ENCODE assay signal across 17 cellular contexts in the genomic region with DNA sequence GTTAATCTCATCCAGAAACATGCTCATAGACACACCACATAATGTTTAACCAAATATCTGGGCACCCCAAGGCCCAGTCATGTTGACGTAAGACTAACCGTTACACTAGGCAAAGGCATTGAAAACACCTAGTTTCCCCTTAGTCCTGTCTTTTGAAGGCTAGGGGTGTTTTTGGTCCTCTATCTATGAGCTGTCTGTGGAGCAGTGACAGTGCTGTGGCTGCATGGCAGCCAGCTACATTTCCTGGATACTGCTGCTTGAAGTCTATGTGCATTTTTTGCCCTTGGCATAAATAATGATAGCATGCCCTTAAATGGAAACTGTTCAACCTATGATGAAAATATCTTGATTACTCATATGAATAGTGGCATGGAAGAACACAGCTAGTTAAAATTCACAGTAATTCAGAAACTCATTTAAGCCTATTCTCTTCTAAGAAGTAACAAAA. TPM values are rescaled to one million over a fixed set of nuclear protein-coding genes. Genes with fewer than 3 reads are reported as not detected.
DNase-seq lines count a peak whose midpoint lies in the region; ATAC-seq, FAIRE-seq and TF ChIP-seq lines count a peak whose summit lies in the region.
"Had no signal": no experiment of that assay in that cellular context is flagged by ENCODE, and none has a peak within 500 bp of the region (broad histone marks: within the 10 kb centered on the region; RNA-seq: fewer than 3 reads in every experiment).

No MANE protein-coding gene starts in this region.

- CTCF ChIA-PET in activated CD8-positive, alpha-beta memory T cell treated with anti-CD3 and anti-CD28 coated beads, Interleukin-2, amount 10 ng/mL, durations not matched to agents 7 days and 5 days (lab: Charles Lee): interaction anchor here (0.8 to 3.4 kb wide), 4 partner anchors 13 to 23 kb away, joined by 4 to 23 read pairs (median 6); partner anchors contain the start of genes FARS2 and LYRM4

- no peaks in the 10 kb centered on the region for H3K36me3 ChIP-seq in bronchial epithelial cell (ENCODE audit: control insufficient read depth, insufficient read depth, low read length)
- no peaks in the 10 kb centered on the region for H3K36me3 ChIP-seq in vagina
- H3K36me3 ChIP-seq: SJCRH30 had no signal

- no peak overlapping the region for H3K4me3 ChIP-seq in bronchial epithelial cell (ENCODE audit: low read depth, low read length)
- H3K4me3 ChIP-seq in vagina: no peak overlapping the region
- H3K4me3 ChIP-seq: SJCRH30 had no signal

- no peak overlapping the region for H3K27ac ChIP-seq in vagina
- H3K27ac ChIP-seq: SJCRH30 had no signal

- peaks cover 81% of the 10 kb centered on the region for H3K4me1 Mint-ChIP-seq in activated CD8-positive, alpha-beta memory T cell treated with anti-CD3 and anti-CD28 coated beads, Interleukin-2, amount 10 ng/mL, durations not matched to agents 7 days and 5 days

- TF ChIP-seq POLR2A in GM12891 (IDR thresholded peaks at IDR 0.05; ENCODE audit: low read depth, low read length): no peak
- no peak for TF ChIP-seq POLR2A in vagina (IDR thresholded peaks at IDR 0.05)

- FAIRE-seq in GM12891 (lab: Jason Lieb, UNC) (peak; percentile 90), bronchial epithelial cell (lab: Jason Lieb, UNC) (no peak)

- TF ChIP-seq CTCF in bronchial epithelial cell (IDR thresholded peaks at IDR 0.05; ENCODE audit: insufficient read depth, low read length, severe bottlenecking): no peak
- no peak for TF ChIP-seq CTCF in vagina (IDR thresholded peaks at IDR 0.05)

- no peaks in the 10 kb centered on the region for H3K4me1 ChIP-seq in vagina
- H3K4me1 ChIP-seq: Caco-2, SJCRH30 had no signal

- peak overlapping the region; percentile 86 for H3K27ac Mint-ChIP-seq in activated CD8-positive, alpha-beta memory T cell treated with anti-CD3 and anti-CD28 coated beads, Interleukin-2, amount 10 ng/mL, durations not matched to agents 7 days and 5 days

- H3K36me3 Mint-ChIP-seq in activated CD8-positive, alpha-beta memory T cell treated with anti-CD3 and anti-CD28 coated beads, Interleukin-2, amount 10 ng/mL, durations not matched to agents 7 days and 5 days: peaks cover 13% of the 10 kb centered on the region

- H3K27me3 Mint-ChIP-seq in activated CD8-positive, alpha-beta memory T cell treated with anti-CD3 and anti-CD28 coated beads, Interleukin-2, amount 10 ng/mL, durations not matched to agents 7 days and 5 days: no peaks in the 10 kb centered on the region

- H3K27me3 ChIP-seq in bronchial epithelial cell (ENCODE audit: control insufficient read depth, insufficient read depth, low read length) (no peaks in the 10 kb centered on the region), vagina (no peaks in the 10 kb centered on the region)
- H3K27me3 ChIP-seq: SJCRH30 had no signal

- peak; percentile 70 for DNase-seq in activated CD8-positive, alpha-beta memory T cell treated with anti-CD3 and anti-CD28 coated beads, Interleukin-2, amount 10 ng/mL, durations not matched to agents 7 days and 5 days
- DNase-seq in activated CD8-positive, alpha-beta memory T cell treated with anti-CD3 and anti-CD28 coated beads for 24 hours: no peak
- DNase-seq in GM12891 (ENCODE audit: insufficient read length, low spot score) (no peak), RPMI7951 (ENCODE audit: low read depth) (peak; percentile 14), bronchial epithelial cell (ENCODE audit: low read depth) (peak; percentile 15), NCI-H446 (lab: John Stamatoyannopoulos, UW) (no peak), kidney tubule cell (ENCODE audit: low spot score) (no peak), vagina (ENCODE audit: extremely low spot score in 2 of 2) (no peak)
- DNase-seq: Caco-2; effector memory CD4-positive, alpha-beta T cell; left cardiac atrium; NCI-H1417; NCI-H345; nucleus accumbens; right cardiac atrium; SJCRH30; T-helper 9 cell had no signal

- no peaks in the 10 kb centered on the region for H3K9me3 Mint-ChIP-seq in activated CD8-positive, alpha-beta memory T cell treated with anti-CD3 and anti-CD28 coated beads, Interleukin-2, amount 10 ng/mL, durations not matched to agents 7 days and 5 days (ENCODE audit: low read depth)

- no peaks in the 10 kb centered on the region for H3K9me3 ChIP-seq in vagina
- H3K9me3 ChIP-seq: Caco-2, SJCRH30 had no signal

- peak overlapping the region; percentile 15 for H3K4me3 Mint-ChIP-seq in activated CD8-positive, alpha-beta memory T cell treated with anti-CD3 and anti-CD28 coated beads, Interleukin-2, amount 10 ng/mL, durations not matched to agents 7 days and 5 days

- peak; percentile 89 for ATAC-seq in activated CD8-positive, alpha-beta memory T cell treated with anti-CD3 and anti-CD28 coated beads, Interleukin-2, amount 10 ng/mL, durations not matched to agents 7 days and 5 days
- ATAC-seq: left cardiac atrium, right cardiac atrium had no signal

- intact Hi-C loops in vagina (cut with DNase I): no loop called here

TF ChIP-seq in GM12891, 5 proteins besides CTCF, POLR2A, EP300 and RAD21:
- TF ChIP-seq TAF1 (IDR thresholded peaks at IDR 0.05; ENCODE audit: low read depth, low read length) (no peak), PAX5 (IDR thresholded peaks at IDR 0.05; ENCODE audit: insufficient read depth, low read length, severe bottlenecking) (no peak)

RNA-seq across cellular contexts. Expression of gene FARS2, which starts 18.6 kb away (rescaled TPM):
- total RNA-seq in activated CD8-positive, alpha-beta memory T cell treated with anti-CD3 and anti-CD28 coated beads, Interleukin-2, amount 10 ng/mL, durations not matched to agents 7 days and 5 days: 10 to 100 TPM; 23.2 to 28.3 TPM
- 13.9 TPM for polyA plus RNA-seq in GM12891 (2012; ENCODE audit: low read depth, missing spikeins)
- 15.0 and 21.9 TPM in 2 replicates for total RNA-seq in RPMI7951 (2014; rRNA removed; shearing (Covaris generic))
- 22.4 and 27.4 TPM in 2 replicates for total RNA-seq in bronchial epithelial cell
- 16.5 TPM for total RNA-seq in vagina

RNA-seq across cellular contexts. Expression of gene LYRM4, which starts 19.2 kb away (rescaled TPM):
- total RNA-seq in activated CD8-positive, alpha-beta memory T cell treated with anti-CD3 and anti-CD28 coated beads, Interleukin-2, amount 10 ng/mL, durations not matched to agents 7 days and 5 days: 10 to 100 TPM; 36.4 to 39.6 TPM
- polyA plus RNA-seq in GM12891 (2012; ENCODE audit: low read depth, missing spikeins): 31.0 TPM
- total RNA-seq in RPMI7951 (2014; rRNA removed; shearing (Covaris generic)): 42.5 and 44.9 TPM in 2 replicates
- total RNA-seq in bronchial epithelial cell: 7.6 and 15.3 TPM in 2 replicates
- 19.2 TPM for total RNA-seq in vagina

Comparison
In these comparisons a context has a peak if more than half of its experiments do, and no peak if none do; other contexts are left out.
1. DNase-seq: peak in activated CD8-positive, alpha-beta memory T cell treated with anti-CD3 and anti-CD28 coated beads, Interleukin-2, amount 10 ng/mL, durations not matched to agents 7 days and 5 days (single experiment), RPMI7951 (single experiment) and bronchial epithelial cell (single experiment); none in activated CD8-positive, alpha-beta memory T cell treated with anti-CD3 and anti-CD28 coated beads for 24 hours (single experiment), GM12891 (single experiment), NCI-H446 (0 of 2), kidney tubule cell (single experiment) and vagina (0 of 2).